9 cellular contexts compared by ENCODE assay signal in genomic region chr22:42367980-42368378, GRCh38.
DNase-seq lines count a peak whose midpoint lies in the region; ATAC-seq and TF ChIP-seq lines count a peak whose summit lies in the region.
"Had no signal": no experiment of that assay in that cellular context is flagged by ENCODE, and none has a peak within 500 bp of the region (broad histone marks: within the 10 kb centered on the region; RNA-seq: fewer than 3 reads in every experiment).

No MANE protein-coding gene starts in this region.

- peak overlapping the region; percentile 97 to 100 (median 99) for H3K4me2 ChIP-seq in BLaER1 treated with 17β-estradiol and CSF1 and Interleukin-3, amounts not matched to agents 10 nM and 100 nM

- no peaks in the 10 kb centered on the region for H3K9me3 ChIP-seq in BLaER1 treated with 17β-estradiol and CSF1 and Interleukin-3, amounts not matched to agents 10 nM and 100 nM (replicated peaks in 1 of 11)

- ATAC-seq in naive B cell (ENCODE audit: low read depth in 2 of 2) (no peak), HG02885 (IDR thresholded peaks at IDR 0.05; ENCODE audit: poor library complexity, unreplicated experiment) (no peak), omental fat pad (ENCODE audit: low FRiP score) (no peak)
- ATAC-seq in stimulated activated naive B cell treated with anti-CD40 and anti-IgM and Interleukin-4, amounts not matched to agents 10 μg/mL and 1 μg/mL and 100 μg/mL, for 72 hours (replicated peaks), result no peak

- peak overlapping the region; percentile 62 to 75 (median 67); a peak in 19 of 20 replicates for H3K4me3 ChIP-seq in BLaER1 treated with 17β-estradiol and CSF1 and Interleukin-3, amounts not matched to agents 10 nM and 100 nM
- peak overlapping the region; percentile 75 for H3K4me3 ChIP-seq in coronary artery

- peak overlapping the region; percentile 63 to 95 (median 91) for H3K4me3 Mint-ChIP-seq in naive B cell
- peak overlapping the region in 1 of 2 donors; percentile 80 for H3K4me3 Mint-ChIP-seq in stimulated activated naive B cell treated with anti-CD40 and anti-IgM and Interleukin-4, amounts not matched to agents 10 μg/mL and 1 μg/mL and 100 μg/mL, for 72 hours

- H3K4me1 ChIP-seq in BLaER1 treated with 17β-estradiol and CSF1 and Interleukin-3, amounts not matched to agents 10 nM and 100 nM, result peaks cover 35 to 53% (median 39%) of the 10 kb centered on the region in 10 experiments

- peaks cover 0 to 2% (median 0%) of the 10 kb centered on the region in 7 donors for H3K9me3 Mint-ChIP-seq in naive B cell
- H3K9me3 Mint-ChIP-seq in stimulated activated naive B cell treated with anti-CD40 and anti-IgM and Interleukin-4, amounts not matched to agents 10 μg/mL and 1 μg/mL and 100 μg/mL, for 72 hours, result no peaks in the 10 kb centered on the region

- peak overlapping the region in 2 of 6 donors; percentile 26 to 60 for H3K27ac Mint-ChIP-seq in naive B cell
- H3K27ac Mint-ChIP-seq in stimulated activated naive B cell treated with anti-CD40 and anti-IgM and Interleukin-4, amounts not matched to agents 10 μg/mL and 1 μg/mL and 100 μg/mL, for 72 hours, result no peak overlapping the region

- H3K36me3 Mint-ChIP-seq in naive B cell, result no peaks in the 10 kb centered on the region
- H3K36me3 Mint-ChIP-seq in stimulated activated naive B cell treated with anti-CD40 and anti-IgM and Interleukin-4, amounts not matched to agents 10 μg/mL and 1 μg/mL and 100 μg/mL, for 72 hours, result no peaks in the 10 kb centered on the region

- no peak for TF ChIP-seq CTCF in coronary artery (IDR thresholded peaks at IDR 0.05)
- TF ChIP-seq CTCF in omental fat pad (IDR thresholded peaks at IDR 0.05), result no peak

- DNase-seq in HT-29 (ENCODE audit: low spot score) (peak; percentile 15), coronary artery (ENCODE audit: low spot score) (no peak), naive B cell (no peak), omental fat pad (ENCODE audit: low spot score) (no peak), retina (no peak)
- DNase-seq in stimulated activated naive B cell treated with anti-CD40 and anti-IgM and Interleukin-4, amounts not matched to agents 10 μg/mL and 1 μg/mL and 100 μg/mL, for 72 hours, result no peak

- peaks cover 11 to 22% (median 18%) of the 10 kb centered on the region in 3 donors for H3K4me1 Mint-ChIP-seq in naive B cell
- H3K4me1 Mint-ChIP-seq in stimulated activated naive B cell treated with anti-CD40 and anti-IgM and Interleukin-4, amounts not matched to agents 10 μg/mL and 1 μg/mL and 100 μg/mL, for 72 hours, result peaks cover 18 to 31% of the 10 kb centered on the region in 2 donors

- H3K27me3 ChIP-seq in BLaER1 treated with 17β-estradiol and CSF1 and Interleukin-3, amounts not matched to agents 10 nM and 100 nM, result peaks cover 60 to 61% (median 61%) of the 10 kb centered on the region in 11 experiments

- peaks cover 0 to 38% (median 22%) of the 10 kb centered on the region in 11 experiments; a peak in 15 of 22 replicates for H4K20me1 ChIP-seq in BLaER1 treated with 17β-estradiol and CSF1 and Interleukin-3, amounts not matched to agents 10 nM and 100 nM

- no peaks in the 10 kb centered on the region for H3K36me3 ChIP-seq in BLaER1 treated with 17β-estradiol and CSF1 and Interleukin-3, amounts not matched to agents 10 nM and 100 nM

- no peak overlapping the region for H3K27ac ChIP-seq in BLaER1 treated with 17β-estradiol and CSF1 and Interleukin-3, amounts not matched to agents 10 nM and 100 nM
- H3K27ac ChIP-seq in coronary artery, result no peak overlapping the region
- H3K27ac ChIP-seq: epithelial cell of prostate had no signal

- H3K27me3 Mint-ChIP-seq in naive B cell, result peaks cover 31 to 63% (median 33%) of the 10 kb centered on the region in 3 donors
- peaks cover 46 to 47% of the 10 kb centered on the region in 2 donors for H3K27me3 Mint-ChIP-seq in stimulated activated naive B cell treated with anti-CD40 and anti-IgM and Interleukin-4, amounts not matched to agents 10 μg/mL and 1 μg/mL and 100 μg/mL, for 72 hours

- peak overlapping the region in 4 of 11 experiments; percentile 55 to 71 (median 62); a peak in 3 of 22 replicates for H3K9ac ChIP-seq in BLaER1 treated with 17β-estradiol and CSF1 and Interleukin-3, amounts not matched to agents 10 nM and 100 nM
